33 cellular contexts compared by ENCODE assay signal in the genomic region with DNA sequence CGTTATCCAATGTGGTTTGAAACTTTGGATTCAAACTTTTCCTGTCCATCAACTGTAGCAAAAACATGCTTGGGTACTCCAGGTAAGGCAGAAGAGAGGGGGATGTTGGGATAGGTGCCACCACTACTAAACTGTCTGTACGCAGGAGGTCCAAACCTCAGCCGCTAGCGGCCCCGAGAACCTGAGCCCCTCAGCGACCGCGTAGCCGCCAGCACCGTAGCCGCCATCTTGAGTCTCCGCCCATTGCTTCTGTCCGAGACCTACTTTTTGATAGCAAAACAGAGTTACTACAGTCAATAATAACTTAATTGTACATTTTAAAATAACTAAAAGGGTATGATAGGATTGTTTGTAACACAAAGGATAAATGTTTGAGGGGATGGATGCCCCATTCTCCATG.
"Had no signal": no experiment of that assay in that cellular context is flagged by ENCODE, and none has a peak within 500 bp of the region (broad histone marks: within the 10 kb centered on the region; RNA-seq: fewer than 3 reads in every experiment).

No MANE protein-coding gene starts in this region.

- H3K4me3 ChIP-seq: MG63 had no signal

- H3K27me3 ChIP-seq: MG63 had no signal

- H3K9me3 ChIP-seq: MG63 had no signal

- DNase-seq: Karpas-422, Kasumi-1, MM.1S, MV-4-11, NCI-H1048, NCI-H1092, NCI-H1092 treated with DMSO at 0.1 percent for 48 hours, NCI-H1105, NCI-H1105 treated with DMSO at 0.1 percent for 48 hours, NCI-H1417, NCI-H1417 treated with DMSO at 0.1 percent for 48 hours, NCI-H1436, NCI-H1436 treated with DMSO at 0.1 percent for 48 hours, NCI-H146, NCI-H1694, NCI-H1694 treated with DMSO at 0.1 percent for 48 hours, NCI-H187, NCI-H187 treated with DMSO at 0.1 percent for 48 hours, NCI-H1930, NCI-H2029, NCI-H2029 treated with DMSO at 0.1 percent for 48 hours, NCI-H2081, NCI-H2081 treated with DMSO at 0.1 percent for 48 hours, NCI-H2107, NCI-H2171, NCI-H2227 treated with DMSO at 0.1 percent for 48 hours, NCI-H226, NCI-H345, NCI-H446, NCI-H446 treated with DMSO at 0.1 percent for 48 hours, NCI-H510A, NCI-H510A treated with DMSO at 0.1 percent for 48 hours had no signal

- H3K36me3 ChIP-seq: MG63 had no signal
